ENCODE assay signal across 17 cellular contexts in genomic region chr7:26345837-26346236, GRCh38. TPM values are rescaled to one million over a fixed set of nuclear protein-coding genes. Genes with fewer than 3 reads are reported as not detected.
DNase-seq lines count a peak whose midpoint lies in the region; ATAC-seq and TF ChIP-seq lines count a peak whose summit lies in the region.
"Had no signal": no experiment of that assay in that cellular context is flagged by ENCODE, and none has a peak within 500 bp of the region (broad histone marks: within the 10 kb centered on the region; RNA-seq: fewer than 3 reads in every experiment).

No MANE protein-coding gene starts in this region.

- RAD21 ChIA-PET in HCT116 (lab: Charles Lee; ENCODE audit: low non-redundant PET in 1 of 2, low total read pairs in 2 of 2, uncharacterized antibody in 2 of 2, unreplicated experiment in 2 of 2) = no interaction called here

- TF ChIP-seq RAD21 in HCT116 (IDR thresholded peaks at IDR 0.05; ENCODE audit: low read depth) (no peak), liver (IDR thresholded peaks at IDR 0.05) (no peak)

- no peaks in the 10 kb centered on the region for H3K36me3 ChIP-seq in BE2C
- H3K36me3 ChIP-seq in HCT116 (ENCODE audit: control insufficient read depth in 1 of 2, insufficient read depth in 2 of 2, low read length in 2 of 2) = no peaks in the 10 kb centered on the region
- no peaks in the 10 kb centered on the region for H3K36me3 ChIP-seq in liver (ENCODE audit: control insufficient read depth in 4 of 4, insufficient read depth in 3 of 4, low read depth in 1 of 4, low read length in 3 of 4)
- H3K36me3 ChIP-seq: HAP-1 had no signal

- H2AFZ ChIP-seq in HCT116 (ENCODE audit: low read depth, low read length, poor library complexity, severe bottlenecking) = no peak overlapping the region

- no peaks in the 10 kb centered on the region for H3K79me2 ChIP-seq in HCT116 (ENCODE audit: insufficient read depth, low read length)

- POLR2A ChIA-PET in HCT116 (lab: Charles Lee) = no interaction called here

- intact Hi-C loops in HCT116 (cut with micrococcal nuclease) = no loop called here
- intact Hi-C loops in Right ventricle myocardium superior (cut with DNase I) = no loop called here

- H3K27me3 ChIP-seq in BE2C = peaks cover 11% of the 10 kb centered on the region; the same call in 1 of the 2 replicates
- no peaks in the 10 kb centered on the region for H3K27me3 ChIP-seq in HCT116 (ENCODE audit: insufficient read depth, low read length)
- no peaks in the 10 kb centered on the region for H3K27me3 ChIP-seq in liver (ENCODE audit: control insufficient read depth in 4 of 4, insufficient read depth in 4 of 4, low read length in 3 of 4)

- no peak for TF ChIP-seq POLR2A in HCT116 (IDR thresholded peaks at IDR 0.05; ENCODE audit: borderline replicate concordance, extremely low read depth, insufficient read depth, insufficient read length)

- H3K4me3 ChIP-seq in BE2C (ENCODE audit: low read depth, low read length) (no peak overlapping the region), HCT116 (replicated peaks in 1 of 2; ENCODE audit: low read depth in 1 of 2, low read length in 2 of 2) (no peak overlapping the region), liver (ENCODE audit: low read depth in 1 of 3, low read length in 3 of 3) (no peak overlapping the region)
- H3K4me3 ChIP-seq: HAP-1, SK-N-MC had no signal

- H3K9me3 ChIP-seq in BE2C (no peaks in the 10 kb centered on the region), HCT116 (ENCODE audit: control insufficient read depth in 1 of 2, insufficient read depth in 1 of 2, low read depth in 1 of 2, low read length in 2 of 2) (no peaks in the 10 kb centered on the region), liver (ENCODE audit: control insufficient read depth in 4 of 4, low read length in 3 of 4) (no peaks in the 10 kb centered on the region)
- H3K9me3 ChIP-seq: HAP-1 had no signal

- no TSS peak for BruUV-seq in HCT116 (replicated peaks; lab: Mats Ljungman, UMichigan)

- no peak for ATAC-seq in HCT116
- ATAC-seq in Right ventricle myocardium superior (ENCODE audit: poor library complexity) = no peak
- ATAC-seq in GM18873 (IDR thresholded peaks at IDR 0.05; ENCODE audit: low FRiP score, unreplicated experiment) = no peak
- ATAC-seq: Right ventricle myocardium inferior had no signal

- H3K4me1 ChIP-seq in BE2C (no peaks in the 10 kb centered on the region), HCT116 (ENCODE audit: control insufficient read depth in 1 of 2, insufficient read depth in 2 of 2, low read length in 2 of 2) (peaks cover 5 to 31% of the 10 kb centered on the region in 2 experiments), liver (ENCODE audit: control insufficient read depth in 4 of 4, insufficient read depth in 4 of 4, low read length in 3 of 4) (peaks cover 6 to 58% (median 25%) of the 10 kb centered on the region in 4 donors)

- DNase-seq in BE2C (no peak), HCT116 (ENCODE audit: low read depth, low spot score) (no peak), Right ventricle myocardium superior (no peak), amygdala (lab: John Stamatoyannopoulos, UW) (no peak), SHP77 (lab: John Stamatoyannopoulos, UW) (no peak)
- DNase-seq: Calu3; CD4-positive, alpha-beta memory T cell; Kasumi-1; MM.1S; NCI-H1105; NCI-H1694 had no signal

- CTCF ChIA-PET in HCT116 (lab: Charles Lee) = interaction anchor here (1.1 kb wide), 1 partner anchor 453 kb away, joined by 3 read pairs; no protein-coding TSS in a partner anchor

- H3K9ac ChIP-seq in HCT116 (ENCODE audit: low read length) (no peak overlapping the region), liver (ENCODE audit: low read depth in 1 of 2, low read length in 2 of 2) (no peak overlapping the region)

- TF ChIP-seq CTCF in BE2C (IDR thresholded peaks at IDR 0.05; ENCODE audit: low read depth, low read length) (0 out of 2 replicates have a peak, but pooled peaks have one; percentile 15), HCT116 (IDR thresholded peaks at IDR 0.05 in 2 of 3, conservative IDR thresholded peaks at IDR 0.05 in 1 of 3; ENCODE audit: borderline replicate concordance in 1 of 3, insufficient read depth in 1 of 3, low read depth in 2 of 3, low read length in 2 of 3) (no peak), liver (IDR thresholded peaks at IDR 0.05; ENCODE audit: low read depth, low read length, missing input control) (no peak)

- no peaks in the 10 kb centered on the region for H4K20me1 ChIP-seq in HCT116 (ENCODE audit: insufficient read depth)

- 88% methylated on average over 9 of the region's 9 CpGs for WGBS in liver

- no peaks in the 10 kb centered on the region for H3K9me2 ChIP-seq in HCT116 (ENCODE audit: insufficient read depth)

- H3K27ac ChIP-seq in HCT116 (ENCODE audit: low read depth, low read length) (no peak overlapping the region), cingulate gyrus (ENCODE audit: low read depth, low read length) (peak overlapping the region; percentile 55), liver (ENCODE audit: low read depth in 1 of 2, low read length in 2 of 2) (peak overlapping the region; percentile 94 to 96)
- H3K27ac ChIP-seq: SK-N-MC had no signal

- peak overlapping the region; percentile 66 for H3K4me2 ChIP-seq in HCT116 (ENCODE audit: low read length)

TF ChIP-seq in HCT116, 20 proteins besides CTCF, POLR2A, EP300 and RAD21:
- no peak for TF ChIP-seq ATF3 (IDR thresholded peaks at IDR 0.05)
- TF ChIP-seq MAX (IDR thresholded peaks at IDR 0.05) = no peak
- TF ChIP-seq EZH2phosphoT487 (IDR thresholded peaks at IDR 0.05; ENCODE audit: borderline replicate concordance) = no peak
- TF ChIP-seq CEBPB (IDR thresholded peaks at IDR 0.05; ENCODE audit: low read depth) = no peak
TF ChIP-seq in HCT116: peak in this region for 0.

TF ChIP-seq in liver, 16 proteins besides CTCF, POLR2A, EP300 and RAD21:
- TF ChIP-seq ZBTB33 (IDR thresholded peaks at IDR 0.05) (no peak), HNF4A (conservative IDR thresholded peaks at IDR 0.05) (peak; percentile 16 to 29), SP1 (IDR thresholded peaks at IDR 0.05) (no peak), GABPA (IDR thresholded peaks at IDR 0.05 in 1 of 2, conservative IDR thresholded peaks at IDR 0.05 in 1 of 2) (no peak)

RNA-seq across cellular contexts. Expression of gene SNX10, which starts 54.2 kb away (rescaled TPM):
- polyA plus RNA-seq in BE2C (2012; ENCODE audit: insufficient read depth, insufficient read length, low read depth) = not detected
- 26.9 TPM for total RNA-seq in HCT116 (2021; ENCODE audit: unreplicated experiment)
- 11.0 and 17.2 TPM in 2 replicates for polyA plus RNA-seq in HCT116 (2012)
- total RNA-seq in liver = 10 to 100 TPM in 1 of 2 donors, 1 to 10 TPM in 1; 5.9 to 14.0 TPM
- 10 to 100 TPM; 11.5 to 15.9 TPM for polyA plus RNA-seq in liver
- total RNA-seq in Right ventricle myocardium superior = 1.2 TPM
